9 cellular contexts compared by ENCODE assay signal in genomic region chr13:70623260-70623659, GRCh38.
DNase-seq lines count a peak whose midpoint lies in the region; ATAC-seq, FAIRE-seq and TF ChIP-seq lines count a peak whose summit lies in the region.
"Had no signal": no experiment of that assay in that cellular context is flagged by ENCODE, and none has a peak within 500 bp of the region (broad histone marks: within the 10 kb centered on the region; RNA-seq: fewer than 3 reads in every experiment).

No MANE protein-coding gene starts in this region.

- CTCF ChIA-PET in HepG2 (lab: Yijun Ruan, JAX; ENCODE audit: low intra/inter-chr PET ratio, low total read pairs), result interaction anchor here (2.1 kb wide), 1 partner anchor 341 kb away, joined by 13 read pairs; no protein-coding TSS in a partner anchor
- CTCF ChIA-PET in naive thymus-derived CD4-positive, alpha-beta T cell (lab: Charles Lee), result no interaction called here

- no peak for TF ChIP-seq RAD21 in HepG2 (CRISPR knock-in tag; IDR thresholded peaks at IDR 0.05)

- H3K9me3 Mint-ChIP-seq in naive thymus-derived CD4-positive, alpha-beta T cell, result no peaks in the 10 kb centered on the region
- H3K9me3 Mint-ChIP-seq in natural killer cell, result peaks cover 2 to 4% of the 10 kb centered on the region in 2 donors

- no peaks in the 10 kb centered on the region for H3K36me3 Mint-ChIP-seq in naive thymus-derived CD4-positive, alpha-beta T cell
- no peaks in the 10 kb centered on the region for H3K36me3 Mint-ChIP-seq in natural killer cell

- POLR2A ChIA-PET in HepG2 (lab: Yijun Ruan, JAX), result no interaction called here
- POLR2A ChIA-PET in naive thymus-derived CD4-positive, alpha-beta T cell (lab: Charles Lee), result no interaction called here

- DNase-seq in ELR (ENCODE audit: low read depth), result peak; percentile 40
- DNase-seq in HepG2 (ENCODE audit: low spot score), result no peak
- DNase-seq in naive thymus-derived CD4-positive, alpha-beta T cell, result no peak
- no peak for DNase-seq in natural killer cell
- DNase-seq in amniotic stem cell (lab: John Stamatoyannopoulos, UW), result no peak
- DNase-seq in D341Med (ENCODE audit: low spot score), result no peak

- ATAC-seq in HG02678 (IDR thresholded peaks at IDR 0.05; ENCODE audit: unreplicated experiment) (peak; percentile 52), HepG2 (no peak), natural killer cell (no peak)
- ATAC-seq in naive thymus-derived CD4-positive, alpha-beta T cell, result no peak

- no peaks in the 10 kb centered on the region for H3K79me2 ChIP-seq in SU-DHL-6 (ENCODE audit: insufficient read depth, low read length)
- no peaks in the 10 kb centered on the region for H3K79me2 ChIP-seq in HepG2 (ENCODE audit: insufficient read depth, low read length)

- no peak overlapping the region for H3K4me3 Mint-ChIP-seq in naive thymus-derived CD4-positive, alpha-beta T cell
- H3K4me3 Mint-ChIP-seq in natural killer cell, result no peak overlapping the region

- no peak for FAIRE-seq in HepG2 (lab: Jason Lieb, UNC)
- FAIRE-seq: H1 had no signal

- intact Hi-C loops in HepG2 (cut with micrococcal nuclease; ENCODE audit: unreplicated experiment), result loop anchor here (1.0 to 10.0 kb wide), 3 partner anchors 341 to 852 kb away; no protein-coding TSS in a partner anchor
- intact Hi-C loops in naive thymus-derived CD4-positive, alpha-beta T cell (cut with micrococcal nuclease), result loop anchor here in 1 of 2 donors (2.0 to 10.0 kb wide), 2 partner anchors 852 to 1258 kb away; no protein-coding TSS in a partner anchor
- intact Hi-C loops in natural killer cell (cut with micrococcal nuclease), result no loop called here

- BruUV-seq in HepG2 (replicated peaks; lab: Mats Ljungman, UMichigan), result no TSS peak

- no peak for TF ChIP-seq EP300 in HepG2 (IDR thresholded peaks at IDR 0.05; ENCODE audit: low read depth in 2 of 2, low read length in 2 of 2)
- TF ChIP-seq EP300 in HepG2 (CRISPR knock-in tag; IDR thresholded peaks at IDR 0.05; ENCODE audit: borderline replicate concordance), result no peak

- no peaks in the 10 kb centered on the region for H3K4me1 ChIP-seq in HepG2 (ENCODE audit: insufficient read depth, low read length)
- H3K4me1 ChIP-seq in naive thymus-derived CD4-positive, alpha-beta T cell (ENCODE audit: control insufficient read depth in 2 of 2, insufficient read depth in 2 of 2, low read length in 2 of 2), result no peaks in the 10 kb centered on the region

- no peaks in the 10 kb centered on the region for H3K27me3 Mint-ChIP-seq in naive thymus-derived CD4-positive, alpha-beta T cell
- no peaks in the 10 kb centered on the region for H3K27me3 Mint-ChIP-seq in natural killer cell (ENCODE audit: low read depth in 2 of 2)

- H2AFZ ChIP-seq in SU-DHL-6 (ENCODE audit: low read depth, low read length, severe bottlenecking) (peak overlapping the region; percentile 73), HepG2 (ENCODE audit: low read length) (no peak overlapping the region)

- H3K27ac Mint-ChIP-seq in naive thymus-derived CD4-positive, alpha-beta T cell, result no peak overlapping the region
- H3K27ac Mint-ChIP-seq in natural killer cell, result no peak overlapping the region

- no peaks in the 10 kb centered on the region for H4K20me1 ChIP-seq in SU-DHL-6 (ENCODE audit: low read depth, low read length)
- no peaks in the 10 kb centered on the region for H4K20me1 ChIP-seq in HepG2 (ENCODE audit: insufficient read depth, low read length)

- no peak for TF ChIP-seq POLR2A in HepG2 (IDR thresholded peaks at IDR 0.05; ENCODE audit: insufficient read depth in 1 of 2, low read depth in 2 of 2, low read length in 2 of 2)

- H3K36me3 ChIP-seq in SU-DHL-6 (ENCODE audit: low read length) (no peaks in the 10 kb centered on the region), HepG2 (replicated peaks in 1 of 2; ENCODE audit: control insufficient read depth in 1 of 2, insufficient read depth in 2 of 2, low read length in 2 of 2) (no peaks in the 10 kb centered on the region)
- no peaks in the 10 kb centered on the region for H3K36me3 ChIP-seq in naive thymus-derived CD4-positive, alpha-beta T cell (ENCODE audit: control insufficient read depth in 2 of 3, insufficient read depth in 3 of 3, low read length in 3 of 3)

- H3K4me2 ChIP-seq in SU-DHL-6 (ENCODE audit: low read depth, low read length, poor library complexity, severe bottlenecking), result no peak overlapping the region
- no peak overlapping the region for H3K4me2 ChIP-seq in HepG2 (ENCODE audit: low read depth, low read length)

- no peaks in the 10 kb centered on the region for H3K9me2 ChIP-seq in SU-DHL-6 (replicated peaks; ENCODE audit: insufficient read depth, low read length)

- H3K27ac ChIP-seq in SU-DHL-6 (ENCODE audit: low read depth, low read length), result no peak overlapping the region
- no peak overlapping the region for H3K27ac ChIP-seq in HepG2 (ENCODE audit: extremely low read length, insufficient read depth, low read length)
- H3K27ac ChIP-seq in naive thymus-derived CD4-positive, alpha-beta T cell (ENCODE audit: low read depth, low read length), result no peak overlapping the region

- H3K9ac ChIP-seq in SU-DHL-6 (ENCODE audit: low read length) (no peak overlapping the region), HepG2 (ENCODE audit: insufficient read depth, low read depth, low read length) (no peak overlapping the region)

- in situ Hi-C loops in HepG2 (cut with HindIII; ENCODE audit: extremely low pct_ligation_motif_present, low pct_unique_long_range_greater_than_20kb), result no loop called here

- H3K9me3 ChIP-seq in SU-DHL-6 (ENCODE audit: insufficient read depth, low read length) (no peaks in the 10 kb centered on the region), HepG2 (ENCODE audit: low read length) (no peaks in the 10 kb centered on the region)
- H3K9me3 ChIP-seq in naive thymus-derived CD4-positive, alpha-beta T cell (ENCODE audit: control insufficient read depth in 2 of 3, low read length in 3 of 3), result no peaks in the 10 kb centered on the region

- H3K27me3 ChIP-seq in SU-DHL-6 (ENCODE audit: low read length), result no peaks in the 10 kb centered on the region
- H3K27me3 ChIP-seq in HepG2 (ENCODE audit: control insufficient read depth in 1 of 2, insufficient read depth in 2 of 2, low read length in 2 of 2), result no peaks in the 10 kb centered on the region
- H3K27me3 ChIP-seq in naive thymus-derived CD4-positive, alpha-beta T cell (ENCODE audit: control insufficient read depth in 2 of 2, insufficient read depth in 2 of 2, low read length in 2 of 2), result no peaks in the 10 kb centered on the region

- no peak overlapping the region for H3K4me3 ChIP-seq in SU-DHL-6 (ENCODE audit: insufficient read depth, low read length, poor library complexity, severe bottlenecking)
- no peak overlapping the region for H3K4me3 ChIP-seq in HepG2 (replicated peaks in 1 of 3; ENCODE audit: insufficient read depth in 1 of 3, low read depth in 2 of 3, low read length in 3 of 3)
- no peak overlapping the region for H3K4me3 ChIP-seq in naive thymus-derived CD4-positive, alpha-beta T cell (ENCODE audit: low read length)

- no peaks in the 10 kb centered on the region for H3F3A ChIP-seq in SU-DHL-6 (ENCODE audit: insufficient read depth)

- H3K4me1 Mint-ChIP-seq in naive thymus-derived CD4-positive, alpha-beta T cell, result no peaks in the 10 kb centered on the region
- H3K4me1 Mint-ChIP-seq in natural killer cell, result no peaks in the 10 kb centered on the region

- no peak for TF ChIP-seq CTCF in SU-DHL-6 (IDR thresholded peaks at IDR 0.05; ENCODE audit: insufficient read depth, low read length, poor library complexity, severe bottlenecking)
- peak; percentile 17 for TF ChIP-seq CTCF in HepG2 (CRISPR knock-in tag; IDR thresholded peaks at IDR 0.05)
- TF ChIP-seq CTCF in natural killer cell (IDR thresholded peaks at IDR 0.05), result no peak

TF ChIP-seq in HepG2, 621 proteins besides CTCF, POLR2A, EP300 and RAD21 (continues in another document):
- TF ChIP-seq TEF (CRISPR knock-in tag; IDR thresholded peaks at IDR 0.05) (0 out of 2 replicates have a peak, but pooled peaks have one; percentile 50), ZBTB26 (CRISPR knock-in tag; IDR thresholded peaks at IDR 0.05; ENCODE audit: borderline replicate concordance) (no peak), STAG1 (CRISPR knock-in tag; IDR thresholded peaks at IDR 0.05) (peak; percentile 50)
